In genomic region chr6:154080434-154081189, GRCh38 we compare ENCODE assay signal across 2 cellular contexts.
TF ChIP-seq lines count a peak whose summit lies in the region.

No MANE protein-coding gene starts in this region.

TF ChIP-seq in IMR-90, 13 proteins besides CTCF, POLR2A, EP300 and RAD21:
- TF ChIP-seq CHD1 (IDR thresholded peaks at IDR 0.05; ENCODE audit: low read depth, low read length) (no peak), MXI1 (IDR thresholded peaks at IDR 0.05; ENCODE audit: borderline replicate concordance, low read depth, low read length) (no peak), ELK1 (IDR thresholded peaks at IDR 0.05; ENCODE audit: borderline replicate concordance, low read depth, low read length) (no peak), SMC3 (IDR thresholded peaks at IDR 0.05; ENCODE audit: low read depth, low read length) (no peak), FOS (IDR thresholded peaks at IDR 0.05; ENCODE audit: low read depth, low read length) (no peak), CEBPB (IDR thresholded peaks at IDR 0.05; ENCODE audit: low read depth, low read length) (no peak), RCOR1 (IDR thresholded peaks at IDR 0.05; ENCODE audit: insufficient replicate concordance, low read length) (no peak), MAZ (IDR thresholded peaks at IDR 0.05; ENCODE audit: borderline replicate concordance, low read depth, low read length) (no peak), NFE2L2 (IDR thresholded peaks at IDR 0.05; ENCODE audit: low read depth, low read length) (no peak), BHLHE40 (IDR thresholded peaks at IDR 0.05; ENCODE audit: low read depth, low read length) (no peak), MAFK (IDR thresholded peaks at IDR 0.05; ENCODE audit: low read depth, low read length) (no peak)
- TF ChIP-seq, protein P1, sequence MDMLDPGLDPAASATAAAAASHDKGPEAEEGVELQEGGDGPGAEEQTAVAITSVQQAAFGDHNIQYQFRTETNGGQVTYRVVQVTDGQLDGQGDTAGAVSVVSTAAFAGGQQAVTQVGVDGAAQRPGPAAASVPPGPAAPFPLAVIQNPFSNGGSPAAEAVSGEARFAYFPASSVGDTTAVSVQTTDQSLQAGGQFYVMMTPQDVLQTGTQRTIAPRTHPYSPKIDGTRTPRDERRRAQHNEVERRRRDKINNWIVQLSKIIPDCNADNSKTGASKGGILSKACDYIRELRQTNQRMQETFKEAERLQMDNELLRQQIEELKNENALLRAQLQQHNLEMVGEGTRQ (IDR thresholded peaks at IDR 0.05; ENCODE audit: low read depth, low read length) = no peak

TF ChIP-seq in K562, 482 proteins besides CTCF, POLR2A, EP300 and RAD21:
- TF ChIP-seq ZNF77 (CRISPR knock-in tag; IDR thresholded peaks at IDR 0.05) (no peak), SIX5 (IDR thresholded peaks at IDR 0.05; ENCODE audit: borderline replicate concordance in 1 of 2, insufficient read depth in 1 of 2, low read depth in 1 of 2, low read length in 2 of 2) (no peak), ATF1 (CRISPR knock-in tag; IDR thresholded peaks at IDR 0.05) (no peak), ATF1 (tag; IDR thresholded peaks at IDR 0.05) (peak; percentile 38; the same call in 1 of the 2 replicates), ZSCAN29 (IDR thresholded peaks at IDR 0.05) (no peak)
- TF ChIP-seq, protein P2, sequence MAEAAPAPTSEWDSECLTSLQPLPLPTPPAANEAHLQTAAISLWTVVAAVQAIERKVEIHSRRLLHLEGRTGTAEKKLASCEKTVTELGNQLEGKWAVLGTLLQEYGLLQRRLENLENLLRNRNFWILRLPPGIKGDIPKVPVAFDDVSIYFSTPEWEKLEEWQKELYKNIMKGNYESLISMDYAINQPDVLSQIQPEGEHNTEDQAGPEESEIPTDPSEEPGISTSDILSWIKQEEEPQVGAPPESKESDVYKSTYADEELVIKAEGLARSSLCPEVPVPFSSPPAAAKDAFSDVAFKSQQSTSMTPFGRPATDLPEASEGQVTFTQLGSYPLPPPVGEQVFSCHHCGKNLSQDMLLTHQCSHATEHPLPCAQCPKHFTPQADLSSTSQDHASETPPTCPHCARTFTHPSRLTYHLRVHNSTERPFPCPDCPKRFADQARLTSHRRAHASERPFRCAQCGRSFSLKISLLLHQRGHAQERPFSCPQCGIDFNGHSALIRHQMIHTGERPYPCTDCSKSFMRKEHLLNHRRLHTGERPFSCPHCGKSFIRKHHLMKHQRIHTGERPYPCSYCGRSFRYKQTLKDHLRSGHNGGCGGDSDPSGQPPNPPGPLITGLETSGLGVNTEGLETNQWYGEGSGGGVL (CRISPR knock-in tag; IDR thresholded peaks at IDR 0.05) = no peak
